In the genomic region with DNA sequence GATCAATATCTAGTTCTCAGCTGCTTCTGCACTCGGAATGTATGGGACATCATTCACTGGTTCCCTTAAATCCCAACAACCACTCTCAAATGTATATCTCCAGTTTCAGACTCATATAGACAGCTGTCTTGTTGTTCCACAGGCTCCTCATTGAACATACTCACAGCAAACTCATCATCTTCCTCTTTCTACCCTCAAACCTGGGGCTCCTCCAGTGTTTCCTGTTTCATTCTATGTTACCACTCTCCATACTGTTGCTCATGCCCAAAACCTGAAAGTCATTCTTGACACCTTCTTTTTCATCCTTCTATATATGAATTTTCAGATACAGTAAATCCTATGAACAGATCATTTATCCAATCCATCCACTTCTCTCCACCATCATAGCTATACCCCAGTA, we compare ENCODE assay signal across 16 cellular contexts.
"Had no signal": no experiment of that assay in that cellular context is flagged by ENCODE, and none has a peak within 500 bp of the region (broad histone marks: within the 10 kb centered on the region; RNA-seq: fewer than 3 reads in every experiment).

No MANE protein-coding gene starts in this region.

- ATAC-seq: activated T-cell treated with anti-CD3 and anti-CD28 coated beads, Interleukin-2, amount 50 U/mL, for 4 hours; gastroesophageal sphincter; heart right ventricle; WTC11 had no signal

- DNase-seq: activated CD4-positive, alpha-beta T cell treated with anti-CD3 and anti-CD28 coated beads, Interleukin-2, amount 10 ng/mL, durations not matched to agents 7 days and 5 days; activated CD8-positive, alpha-beta memory T cell treated with anti-CD3 and anti-CD28 coated beads, Interleukin-2, amount 50 U/mL, for 4 hours; activated effector memory CD4-positive, alpha-beta T cell treated with Interleukin-2 at 50 U/mL for 16 hours; activated naive CD4-positive, alpha-beta T cell treated with anti-CD3 and anti-CD28 coated beads, Interleukin-2, amount 10 ng/mL, durations not matched to agents 7 days and 5 days; activated T-cell treated with anti-CD3 and anti-CD28 coated beads, Interleukin-2, amount 50 U/mL, for 4 hours; adrenal gland; effector CD8-positive, alpha-beta T cell; heart right ventricle; left lung; stimulated activated CD8-positive, alpha-beta memory T cell treated with anti-CD3 and anti-CD28 coated beads, Interleukin-4, amount 100 ng/mL, for 48 hours; stomach; trophoblast cell had no signal

- H3K27me3 Mint-ChIP-seq: dendritic cell treated with granulocyte-macrophage colony-stimulating factor and Interleukin-4, amounts not matched to agents 40 ng/mL and 50 ng/mL, for 4 days had no signal

- H3K4me1 Mint-ChIP-seq: WTC11 had no signal

- H3K36me3 Mint-ChIP-seq: WTC11 had no signal

- H3K4me3 Mint-ChIP-seq: activated CD4-positive, alpha-beta T cell treated with anti-CD3 and anti-CD28 coated beads, Interleukin-2, amount 10 ng/mL, durations not matched to agents 7 days and 5 days; activated naive CD4-positive, alpha-beta T cell treated with anti-CD3 and anti-CD28 coated beads, Interleukin-2, amount 10 ng/mL, durations not matched to agents 7 days and 5 days; activated T-cell treated with anti-CD3 and anti-CD28 coated beads, Interleukin-2, amount 50 U/mL, for 4 hours; dendritic cell treated with granulocyte-macrophage colony-stimulating factor and Interleukin-4, amounts not matched to agents 40 ng/mL and 50 ng/mL, for 4 days; T-helper 2 cell treated with Interferon-gamma antibody and Interleukin-4, amounts not matched to agents 5 μg/mL and 100 μg/mL, for 36 hours; WTC11 had no signal

- H3K27ac Mint-ChIP-seq: activated CD4-positive, alpha-beta T cell treated with anti-CD3 and anti-CD28 coated beads, Interleukin-2, amount 10 ng/mL, durations not matched to agents 7 days and 5 days; activated naive CD4-positive, alpha-beta T cell treated with anti-CD3 and anti-CD28 coated beads, Interleukin-2, amount 10 ng/mL, durations not matched to agents 7 days and 5 days; dendritic cell treated with granulocyte-macrophage colony-stimulating factor and Interleukin-4, amounts not matched to agents 40 ng/mL and 50 ng/mL, for 4 days; T-helper 2 cell treated with Interferon-gamma antibody and Interleukin-4, amounts not matched to agents 5 μg/mL and 100 μg/mL, for 36 hours; WTC11 had no signal
